In the genomic region with DNA sequence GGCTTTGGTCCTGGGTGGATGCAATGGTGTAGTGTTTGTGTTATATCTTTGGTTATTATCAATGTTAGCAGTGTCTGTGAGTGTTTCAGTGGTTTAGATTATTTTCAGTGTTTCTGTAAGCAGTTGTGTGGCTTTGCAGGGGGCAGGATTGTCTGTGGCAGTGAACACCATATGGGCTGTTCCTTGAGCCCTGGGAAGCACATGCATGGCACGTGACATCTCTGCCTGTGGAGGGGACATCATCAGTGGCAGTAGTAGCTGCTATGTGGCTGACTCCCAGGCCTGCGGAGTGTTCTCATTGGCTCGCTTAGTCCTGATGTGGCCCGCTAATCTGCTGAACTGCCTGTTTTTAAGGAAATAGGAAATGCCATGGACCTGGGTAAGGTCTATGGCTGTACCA, we compare ENCODE assay signal across 34 cellular contexts.
"Had no signal": no experiment of that assay in that cellular context is flagged by ENCODE, and none has a peak within 500 bp of the region (broad histone marks: within the 10 kb centered on the region; RNA-seq: fewer than 3 reads in every experiment).

No MANE protein-coding gene starts in this region.

- H3K4me3 ChIP-seq: MG63 had no signal

- H3K4me2 ChIP-seq: KMS-11 had no signal

- H3K27me3 ChIP-seq: MG63 had no signal

- H3K27ac ChIP-seq: KMS-11 had no signal

- H3K36me3 ChIP-seq: MG63 had no signal

- DNase-seq: Karpas-422, Kasumi-1, MG63, MM.1S, MV-4-11, NCI-H1048, NCI-H1092, NCI-H1092 treated with DMSO at 0.1 percent for 48 hours, NCI-H1105, NCI-H1105 treated with DMSO at 0.1 percent for 48 hours, NCI-H1417, NCI-H1417 treated with DMSO at 0.1 percent for 48 hours, NCI-H1436, NCI-H1436 treated with DMSO at 0.1 percent for 48 hours, NCI-H146, NCI-H1694, NCI-H1694 treated with DMSO at 0.1 percent for 48 hours, NCI-H187, NCI-H187 treated with DMSO at 0.1 percent for 48 hours, NCI-H1930, NCI-H2029, NCI-H2029 treated with DMSO at 0.1 percent for 48 hours, NCI-H2081, NCI-H2081 treated with DMSO at 0.1 percent for 48 hours, NCI-H2107, NCI-H2171, NCI-H2171 treated with DMSO at 0.1 percent for 48 hours, NCI-H2227 treated with DMSO at 0.1 percent for 48 hours, NCI-H226, NCI-H345, NCI-H446, NCI-H446 treated with DMSO at 0.1 percent for 48 hours, NCI-H510A had no signal

- H3K9ac ChIP-seq: KMS-11 had no signal
